ENCODE assay signal across 8 cellular contexts in genomic region chr7:1136841-1137516, GRCh38. TPM values are rescaled to one million over a fixed set of nuclear protein-coding genes. Genes with fewer than 3 reads are reported as not detected.
DNase-seq lines count a peak whose midpoint lies in the region; ATAC-seq and TF ChIP-seq lines count a peak whose summit lies in the region.

No MANE protein-coding gene starts in this region.

- H3K4me3 Mint-ChIP-seq in activated CD8-positive, alpha-beta T cell treated with anti-CD3 and anti-CD28 coated beads for 36 hours: peak overlapping the region; percentile 79

- no peaks in the 10 kb centered on the region for H3K27me3 Mint-ChIP-seq in activated CD8-positive, alpha-beta T cell treated with anti-CD3 and anti-CD28 coated beads for 36 hours

- no peak overlapping the region for H2AFZ ChIP-seq in Karpas-422 (ENCODE audit: low read length)

- H3K9me2 ChIP-seq in DOHH2 (replicated peaks; ENCODE audit: control insufficient read depth, low read length): no peaks in the 10 kb centered on the region
- no peaks in the 10 kb centered on the region for H3K9me2 ChIP-seq in Karpas-422 (replicated peaks; ENCODE audit: insufficient read depth, low read length)

- H3K9me3 ChIP-seq in DOHH2 (ENCODE audit: control insufficient read depth, insufficient read depth, low read length) (no peaks in the 10 kb centered on the region), Karpas-422 (ENCODE audit: low read length) (no peaks in the 10 kb centered on the region), iPS-20b (ENCODE audit: insufficient read depth, low read depth, low read length) (no peaks in the 10 kb centered on the region), thoracic aorta (no peaks in the 10 kb centered on the region)

- H3K79me2 ChIP-seq in DOHH2 (ENCODE audit: control insufficient read depth, low read length): peaks cover 32% of the 10 kb centered on the region
- peaks cover 5% of the 10 kb centered on the region; the same call in 1 of the 2 replicates for H3K79me2 ChIP-seq in Karpas-422 (ENCODE audit: low read length)

- H3K9ac ChIP-seq in Karpas-422 (ENCODE audit: low read length): peak overlapping the region; percentile 67
- H3K9ac ChIP-seq in iPS-20b (ENCODE audit: low read depth, low read length): peak overlapping the region; percentile 75; the same call in 1 of the 2 replicates

- DNase-seq in Karpas-422 (peak; percentile 46), thoracic aorta (ENCODE audit: low spot score) (no peak), midbrain (lab: John Stamatoyannopoulos, UW) (no peak), islet precursor cell (no peak)
- DNase-seq in activated CD8-positive, alpha-beta T cell treated with anti-CD3 and anti-CD28 coated beads for 36 hours: no peak

- H3K27ac Mint-ChIP-seq in activated CD8-positive, alpha-beta T cell treated with anti-CD3 and anti-CD28 coated beads for 36 hours: peak overlapping the region; percentile 71

- H3K36me3 ChIP-seq in DOHH2 (ENCODE audit: control insufficient read depth, low read length): peaks cover 4% of the 10 kb centered on the region; the same call in 1 of the 2 replicates
- H3K36me3 ChIP-seq in Karpas-422 (ENCODE audit: insufficient read depth, low read length): no peaks in the 10 kb centered on the region
- H3K36me3 ChIP-seq in iPS-20b (ENCODE audit: insufficient read depth, low read depth, low read length): peaks cover 5% of the 10 kb centered on the region; the same call in 1 of the 2 replicates
- H3K36me3 ChIP-seq in thoracic aorta: no peaks in the 10 kb centered on the region

- POLR2A ChIA-PET in activated CD8-positive, alpha-beta T cell treated with anti-CD3 and anti-CD28 coated beads for 36 hours (lab: Charles Lee): interaction anchor here (0.8 to 2.1 kb wide), 7 partner anchors 11 to 33 kb away, joined by 3 to 12 read pairs (median 5); partner anchors contain the start of gene ZFAND2A

- H4K20me1 ChIP-seq in DOHH2 (ENCODE audit: control insufficient read depth, insufficient read depth, low read depth, low read length) (peaks cover 2% of the 10 kb centered on the region; the same call in 1 of the 2 replicates), Karpas-422 (ENCODE audit: insufficient read depth, low read depth, low read length) (no peaks in the 10 kb centered on the region)

- CTCF ChIA-PET in activated CD8-positive, alpha-beta T cell treated with anti-CD3 and anti-CD28 coated beads for 36 hours (lab: Charles Lee): interaction anchor here (0.6 to 5.7 kb wide), 7 partner anchors 23 to 337 kb away, joined by 3 to 32 read pairs (median 3); partner anchors contain the start of genes GPR146 and ZFAND2A

- peaks cover 19% of the 10 kb centered on the region for H3K4me1 ChIP-seq in DOHH2 (ENCODE audit: control insufficient read depth, low read length)
- H3K4me1 ChIP-seq in Karpas-422 (ENCODE audit: low read length): peaks cover 15% of the 10 kb centered on the region
- peaks cover 6% of the 10 kb centered on the region; the same call in 1 of the 2 replicates for H3K4me1 ChIP-seq in iPS-20b (ENCODE audit: insufficient read depth, low read length)
- peaks cover 8 to 14% of the 10 kb centered on the region in 2 donors for H3K4me1 ChIP-seq in thoracic aorta (ENCODE audit: control insufficient read depth in 1 of 2, low read depth in 2 of 2)

- H3K4me1 Mint-ChIP-seq in activated CD8-positive, alpha-beta T cell treated with anti-CD3 and anti-CD28 coated beads for 36 hours (ENCODE audit: low read depth): peaks cover 16% of the 10 kb centered on the region

- H3K27ac ChIP-seq in DOHH2 (ENCODE audit: low read depth, low read length) (peak overlapping the region; percentile 1; the same call in 1 of the 2 replicates), Karpas-422 (ENCODE audit: low read length) (no peak overlapping the region), iPS-20b (ENCODE audit: low read length) (no peak overlapping the region), thoracic aorta (no peak overlapping the region)

- H3K9me3 Mint-ChIP-seq in activated CD8-positive, alpha-beta T cell treated with anti-CD3 and anti-CD28 coated beads for 36 hours: no peaks in the 10 kb centered on the region

- H3K4me2 ChIP-seq in DOHH2 (ENCODE audit: low read length) (peak overlapping the region; percentile 97), Karpas-422 (ENCODE audit: low read depth, low read length, poor library complexity, severe bottlenecking) (peak overlapping the region; percentile 90)

- no peak for ATAC-seq in activated CD8-positive, alpha-beta T cell treated with anti-CD3 and anti-CD28 coated beads for 36 hours
- no peak for ATAC-seq in thoracic aorta (ENCODE audit: insufficient number of reproducible peaks, low FRiP score, low read depth)
- no peak for ATAC-seq in HG03108 (IDR thresholded peaks at IDR 0.05; ENCODE audit: unreplicated experiment)

- H3K36me3 Mint-ChIP-seq in activated CD8-positive, alpha-beta T cell treated with anti-CD3 and anti-CD28 coated beads for 36 hours (ENCODE audit: low read depth): peaks cover 9% of the 10 kb centered on the region

- H3F3A ChIP-seq in DOHH2 (ENCODE audit: control insufficient read depth, insufficient read depth): peaks cover 3% of the 10 kb centered on the region; the same call in 1 of the 2 replicates

- intact Hi-C loops in activated CD8-positive, alpha-beta T cell treated with anti-CD3 and anti-CD28 coated beads for 36 hours (cut with micrococcal nuclease): no loop called here

- TF ChIP-seq CTCF in DOHH2 (IDR thresholded peaks at IDR 0.05; ENCODE audit: low read depth, low read length, poor library complexity, severe bottlenecking): no peak
- TF ChIP-seq CTCF in activated CD8-positive, alpha-beta T cell treated with anti-CD3 and anti-CD28 coated beads for 36 hours (IDR thresholded peaks at IDR 0.05): no peak
- no peak for TF ChIP-seq CTCF in thoracic aorta (IDR thresholded peaks at IDR 0.05)

- H3K4me3 ChIP-seq in DOHH2 (ENCODE audit: low read length) (peak overlapping the region; percentile 78), Karpas-422 (ENCODE audit: low read length) (peak overlapping the region; percentile 89), iPS-20b (ENCODE audit: low read length) (peak overlapping the region; percentile 79), thoracic aorta (peak overlapping the region; percentile 74)

- peaks cover 3% of the 10 kb centered on the region; the same call in 1 of the 2 replicates for H3K27me3 ChIP-seq in DOHH2 (ENCODE audit: control insufficient read depth, low read length)
- no peaks in the 10 kb centered on the region for H3K27me3 ChIP-seq in Karpas-422 (ENCODE audit: low read length)
- H3K27me3 ChIP-seq in iPS-20b (ENCODE audit: insufficient read depth, low read length): no peaks in the 10 kb centered on the region
- no peaks in the 10 kb centered on the region for H3K27me3 ChIP-seq in thoracic aorta (replicated peaks; ENCODE audit: insufficient read depth)

RNA-seq across cellular contexts. Expression of gene ZFAND2A, which starts 23.0 kb away (rescaled TPM):
- 5.2 and 11.5 TPM in 2 replicates for total RNA-seq in Karpas-422 (2014; rRNA removed; shearing (Covaris generic); ENCODE audit: low replicate concordance)
- 10 to 100 TPM; 22.1 to 23.5 TPM for total RNA-seq in activated CD8-positive, alpha-beta T cell treated with anti-CD3 and anti-CD28 coated beads for 36 hours
- 10 to 100 TPM; 19.3 to 23.2 TPM for total RNA-seq in thoracic aorta

RNA-seq across cellular contexts. Expression of gene GPER1, which starts 49.1 kb away (rescaled TPM):
- not detected in 2 replicates for total RNA-seq in Karpas-422 (2014; rRNA removed; shearing (Covaris generic); ENCODE audit: low replicate concordance)
- total RNA-seq in activated CD8-positive, alpha-beta T cell treated with anti-CD3 and anti-CD28 coated beads for 36 hours: under 1 TPM; 0.16 to 0.18 TPM
- total RNA-seq in thoracic aorta: 1 to 10 TPM; 3.9 to 5.3 TPM
